In genomic region chr1:109863699-109864062, GRCh38 we compare ENCODE assay signal across 19 cellular contexts. TPM values are rescaled to one million over a fixed set of nuclear protein-coding genes. Genes with fewer than 3 reads are reported as not detected.
A peak's percentile ranks its signal among the peaks of the same experiment; 100 is the strongest.
DNase-seq lines count a peak whose midpoint lies in the region; ATAC-seq and TF ChIP-seq lines count a peak whose summit lies in the region.
"Had no signal": no experiment of that assay in that cellular context is flagged by ENCODE, and none has a peak within 500 bp of the region (broad histone marks: within the 10 kb centered on the region; RNA-seq: fewer than 3 reads in every experiment).

No MANE protein-coding gene starts in this region.

- CTCF ChIA-PET in IMR-90 (lab: Yijun Ruan, JAX), result no interaction called here
- CTCF ChIA-PET in SK-N-SH (lab: Yijun Ruan, JAX), result interaction anchor here (1.8 kb wide), 1 partner anchor 9 kb away, joined by 4 read pairs; no protein-coding TSS in a partner anchor

- H3K9me1 ChIP-seq in IMR-90 (ENCODE audit: insufficient read depth, low read length), result no peaks in the 10 kb centered on the region

- H4K20me1 ChIP-seq in IMR-90 (ENCODE audit: insufficient read depth, low read length) (no peaks in the 10 kb centered on the region), SK-N-SH (ENCODE audit: insufficient read depth) (no peaks in the 10 kb centered on the region)
- H4K20me1 ChIP-seq: BLaER1 had no signal

- no peak for DNase-seq in IMR-90
- no peak for DNase-seq in SK-N-SH
- DNase-seq in fibroblast of the aortic adventitia (ENCODE audit: low read depth), result peak; percentile 32
- no peak for DNase-seq in spleen
- no peak for DNase-seq in AML-193 (lab: John Stamatoyannopoulos, UW)
- DNase-seq in nucleus accumbens (lab: John Stamatoyannopoulos, UW), result no peak
- no peak for DNase-seq in erythroblast (lab: John Stamatoyannopoulos, UW)
- DNase-seq: activated CD4-positive, alpha-beta memory T cell treated with anti-CD3 and anti-CD28 coated beads for 36 hours; activated T-cell treated with anti-CD3 and anti-CD28 coated beads, Interleukin-2, amount 50 U/mL, for 72 hours; endodermal cell; foreskin keratinocyte; NCI-H1105 treated with DMSO at 0.1 percent for 48 hours; NCI-H526 treated with DMSO at 0.1 percent for 48 hours; RPMI8226; stimulated activated CD4-positive, alpha-beta T cell treated with anti-CD3 and anti-CD28 coated beads, Interleukin-12 subunit alpha, Interleukin-12 subunit beta, amount 100 ng/mL, for 4 hours; thyroid gland had no signal

- peak overlapping the region; percentile 9; the same call in 1 of the 2 replicates for H4K5ac ChIP-seq in IMR-90 (ENCODE audit: low read depth, low read length)

- H3K9me3 ChIP-seq in IMR-90 (ENCODE audit: control insufficient read depth, insufficient read depth, low read length) (no peaks in the 10 kb centered on the region), SK-N-SH (no peaks in the 10 kb centered on the region), spleen (peaks cover 0 to 4% (median 0%) of the 10 kb centered on the region in 8 donors)
- H3K9me3 ChIP-seq: adrenal gland, thyroid gland had no signal

- H3K4me3 ChIP-seq in IMR-90 (ENCODE audit: insufficient read depth, low read depth, low read length) (no peak overlapping the region; the same call in 1 of the 2 replicates), SK-N-SH (ENCODE audit: low read depth in 2 of 2, low read length in 1 of 2) (no peak overlapping the region; a peak in 1 of 4 replicates), fibroblast of the aortic adventitia (ENCODE audit: low read depth, low read length) (peak overlapping the region; percentile 9), spleen (peak overlapping the region in 1 of 8 donors; percentile 13)
- H3K4me3 ChIP-seq: adrenal gland, BLaER1, thyroid gland had no signal

- dilution Hi-C loops in IMR-90 (cut with HindIII; ENCODE audit: low sequenced_read_pairs, unreplicated experiment), result no loop called here

- H2AFZ ChIP-seq in IMR-90 (replicated peaks; ENCODE audit: low read length, poor library complexity), result peak overlapping the region; percentile 65
- no peak overlapping the region for H2AFZ ChIP-seq in SK-N-SH (ENCODE audit: low read depth)

- no peaks in the 10 kb centered on the region for H3F3A ChIP-seq in SK-N-SH (replicated peaks; ENCODE audit: insufficient read depth)

- H3K36me3 ChIP-seq in IMR-90 (ENCODE audit: control insufficient read depth, insufficient read depth, low read length) (no peaks in the 10 kb centered on the region), SK-N-SH (replicated peaks in 1 of 2; ENCODE audit: control insufficient read depth in 1 of 2, insufficient read depth in 2 of 2, low read length in 1 of 2) (peaks cover 0 to 4% of the 10 kb centered on the region in 2 experiments), spleen (no peaks in the 10 kb centered on the region)
- H3K36me3 ChIP-seq: adrenal gland, BLaER1, thyroid gland had no signal

- no peak for TF ChIP-seq CTCF in IMR-90 (conservative IDR thresholded peaks at IDR 0.05; ENCODE audit: low read depth, low read length)
- no peak for TF ChIP-seq CTCF in SK-N-SH (IDR thresholded peaks at IDR 0.05)
- TF ChIP-seq CTCF in fibroblast of the aortic adventitia (IDR thresholded peaks at IDR 0.05; ENCODE audit: insufficient read depth, low read length), result no peak
- TF ChIP-seq CTCF in spleen (IDR thresholded peaks at IDR 0.05 in 8 of 11, conservative IDR thresholded peaks at IDR 0.05 in 3 of 11), result no peak

- H3K79me1 ChIP-seq in IMR-90 (ENCODE audit: low read depth in 1 of 2, low read length in 2 of 2), result no peaks in the 10 kb centered on the region

- peak overlapping the region; percentile 70 for H2AK9ac ChIP-seq in IMR-90 (replicated peaks; ENCODE audit: low read depth, low read length, poor library complexity)

- H3K9ac ChIP-seq in IMR-90 (ENCODE audit: low read depth, low read length) (peak overlapping the region; percentile 43; the same call in 1 of the 2 replicates), SK-N-SH (no peak overlapping the region)
- H3K9ac ChIP-seq: BLaER1 had no signal

- no peak overlapping the region for H4K91ac ChIP-seq in IMR-90 (ENCODE audit: insufficient read depth, low read depth, low read length)

- intact Hi-C loops in IMR-90 (cut with micrococcal nuclease) (loop anchor here (1.0 kb wide), 1 partner anchor 9 kb away; no protein-coding TSS in a partner anchor), spleen (cut with DNase I; ENCODE audit: low total_unique reads) (no loop called here)

- no peak overlapping the region for H2BK15ac ChIP-seq in IMR-90 (ENCODE audit: low read depth, low read length)

- peak overlapping the region; percentile 41 for H3K4ac ChIP-seq in IMR-90 (ENCODE audit: low read depth, low read length)

- TF ChIP-seq RAD21 in IMR-90 (IDR thresholded peaks at IDR 0.05; ENCODE audit: low read length) (no peak), SK-N-SH (IDR thresholded peaks at IDR 0.05; ENCODE audit: low read length) (no peak)

- H4K8ac ChIP-seq in IMR-90 (ENCODE audit: low read depth in 2 of 2, low read length in 2 of 2), result no peak overlapping the region

- H3K18ac ChIP-seq in IMR-90 (ENCODE audit: low read depth, low read length), result peak overlapping the region; percentile 26

- in situ Hi-C loops in IMR-90 (cut with MboI; ENCODE audit: low sequenced_read_pairs), result no loop called here

- no peak overlapping the region for H2AK5ac ChIP-seq in IMR-90 (ENCODE audit: low read depth, low read length)

- H2BK20ac ChIP-seq in IMR-90 (ENCODE audit: low read depth, low read length), result no peak overlapping the region

- BruUV-seq in IMR-90 (replicated peaks; lab: Mats Ljungman, UMichigan), result no TSS peak

- POLR2A ChIA-PET in IMR-90 (lab: Charles Lee; ENCODE audit: unreplicated experiment), result no interaction called here
- POLR2A ChIA-PET in SK-N-SH (lab: Yijun Ruan, JAX), result no interaction called here

- ATAC-seq in IMR-90 (ENCODE audit: low read depth) (peak; percentile 54), HG02840 (IDR thresholded peaks at IDR 0.05; ENCODE audit: low FRiP score, unreplicated experiment) (no peak)
- ATAC-seq: foreskin keratinocyte had no signal

- no peak overlapping the region for H3K23ac ChIP-seq in IMR-90 (ENCODE audit: low read depth, low read length)

- H3K4me1 ChIP-seq in IMR-90 (ENCODE audit: control insufficient read depth, insufficient read depth, low read length) (peaks cover 8% of the 10 kb centered on the region), SK-N-SH (ENCODE audit: control insufficient read depth in 1 of 2, insufficient read depth in 2 of 2, low read depth in 1 of 2, low read length in 1 of 2) (peaks cover 0 to 3% of the 10 kb centered on the region in 2 experiments; a peak in 1 of 4 replicates), spleen (peaks cover 0 to 19% (median 10%) of the 10 kb centered on the region in 6 donors)
- H3K4me1 ChIP-seq: BLaER1, foreskin keratinocyte had no signal

- peak overlapping the region; percentile 53; the same call in 1 of the 2 replicates for H3K27ac ChIP-seq in IMR-90 (ENCODE audit: insufficient read depth, low read length)
- H3K27ac ChIP-seq in SK-N-SH (ENCODE audit: low read depth in 2 of 2, low read length in 1 of 2), result no peak overlapping the region
- peak overlapping the region in 7 of 8 donors; percentile 17 to 54 (median 41) for H3K27ac ChIP-seq in spleen
- H3K27ac ChIP-seq: BLaER1, foreskin keratinocyte, thyroid gland had no signal

- no peaks in the 10 kb centered on the region for H3K79me2 ChIP-seq in SK-N-SH (ENCODE audit: insufficient read depth)

- peak overlapping the region; percentile 71 for H3K14ac ChIP-seq in IMR-90 (replicated peaks; ENCODE audit: low read depth, low read length)

- H3K4me2 ChIP-seq in IMR-90 (ENCODE audit: low read depth, low read length), result peak overlapping the region; percentile 73
- H3K4me2 ChIP-seq in SK-N-SH, result peak overlapping the region; percentile 61
- H3K4me2 ChIP-seq: BLaER1 had no signal

- TF ChIP-seq EP300 in SK-N-SH (IDR thresholded peaks at IDR 0.05; ENCODE audit: borderline replicate concordance in 1 of 2, low read depth in 1 of 2, low read length in 1 of 2), result no peak

- no peak overlapping the region for H3K56ac ChIP-seq in IMR-90 (ENCODE audit: extremely low read depth, insufficient read depth, low read length)

- no peaks in the 10 kb centered on the region for H3K27me3 ChIP-seq in IMR-90 (ENCODE audit: control insufficient read depth, insufficient read depth, low read length)
- H3K27me3 ChIP-seq in SK-N-SH (ENCODE audit: insufficient read depth), result no peaks in the 10 kb centered on the region
- no peaks in the 10 kb centered on the region for H3K27me3 ChIP-seq in spleen (replicated peaks in 1 of 7)
- H3K27me3 ChIP-seq: adrenal gland, BLaER1, thyroid gland had no signal

- H2BK5ac ChIP-seq in IMR-90 (ENCODE audit: low read depth, low read length, poor library complexity, severe bottlenecking), result no peak overlapping the region

- H2BK120ac ChIP-seq in IMR-90 (ENCODE audit: low read depth, low read length), result peak overlapping the region; percentile 70; the same call in 1 of the 2 replicates

- TF ChIP-seq POLR2A in IMR-90 (IDR thresholded peaks at IDR 0.05; ENCODE audit: low read depth, low read length) (no peak), spleen (IDR thresholded peaks at IDR 0.05) (no peak), erythroblast (IDR thresholded peaks at IDR 0.05; ENCODE audit: low read length) (no peak)

- no peaks in the 10 kb centered on the region for H3K9me2 ChIP-seq in SK-N-SH

TF ChIP-seq in IMR-90, 13 proteins besides CTCF, POLR2A, EP300 and RAD21 (continues in another document):
- no peak for TF ChIP-seq BHLHE40 (IDR thresholded peaks at IDR 0.05; ENCODE audit: low read depth, low read length)
- no peak for TF ChIP-seq MAZ (IDR thresholded peaks at IDR 0.05; ENCODE audit: borderline replicate concordance, low read depth, low read length)
- no peak for TF ChIP-seq CEBPB (IDR thresholded peaks at IDR 0.05; ENCODE audit: low read depth, low read length)
- TF ChIP-seq RCOR1 (IDR thresholded peaks at IDR 0.05; ENCODE audit: insufficient replicate concordance, low read length), result no peak

TF ChIP-seq in SK-N-SH, 30 proteins besides CTCF, POLR2A, EP300 and RAD21:
- no peak for TF ChIP-seq ELF1 (IDR thresholded peaks at IDR 0.05)

RNA-seq across cellular contexts. Expression of gene CSF1, which starts 47.0 kb away (rescaled TPM):
- total RNA-seq in IMR-90 (2012; rRNA removed), result 9.4 and 14.3 TPM in 2 replicates
- 22.0 and 25.6 TPM in 2 replicates for polyA plus RNA-seq in IMR-90 (2012; rRNA removed)
- polyA plus RNA-seq in IMR-90 (2012; cell fraction: cytosol; rRNA removed), result 19.2 and 30.9 TPM in 2 replicates
- 26.9 and 32.7 TPM in 2 replicates for polyA plus RNA-seq in IMR-90 (2012; cell fraction: nucleus; rRNA removed; ENCODE audit: low replicate concordance)
- polyA plus RNA-seq in SK-N-SH (2012; rRNA removed), result 25.3 and 31.9 TPM in 2 replicates
- 20.4 and 32.3 TPM in 2 replicates for polyA plus RNA-seq in SK-N-SH (2012; cell fraction: cytosol; rRNA removed)
- 48.4 and 52.0 TPM in 2 replicates for polyA plus RNA-seq in SK-N-SH (2012; cell fraction: nucleus; rRNA removed)
- 36.5 and 61.9 TPM in 2 replicates for total RNA-seq in fibroblast of the aortic adventitia (ENCODE audit: low replicate concordance)
- 100 to 1,000 TPM in 4 of 7 donors, 10 to 100 TPM in 3; 54.2 to 207 (median 112) TPM for total RNA-seq in spleen
- polyA plus RNA-seq in spleen, result 10 to 100 TPM in 1 of 3 donors, 1 to 10 TPM in 2; 5.8 to 17.3 (median 8.1) TPM

Comparison
In these comparisons a context has a peak if more than half of its experiments do, and no peak if none do; other contexts are left out.
1. H3K27ac ChIP-seq: peak in IMR-90 (single experiment) and spleen (7 of 8); none in SK-N-SH (0 of 2).